1 cellular context compared by ENCODE assay signal in genomic region chr11:65386307-65387081, GRCh38.
TF ChIP-seq lines count a peak whose summit lies in the region.

Gene FRMD8 (plus strand): TSS chr11:65386637. CDS start chr11:65387037, 400 bp downstream.

TF ChIP-seq in HEK293, 187 proteins besides CTCF, POLR2A, EP300 and RAD21 (continued from another document and continues in another):
- TF ChIP-seq ZNF518A (tag by site-specific recombination; conservative IDR thresholded peaks at IDR 0.05; ENCODE audit: low read depth) (no peak), ZNF501 (tag by site-specific recombination; IDR thresholded peaks at IDR 0.05) (0 out of 2 replicates have a peak, but pooled peaks have one; percentile 32), ZXDB (tag by site-specific recombination; IDR thresholded peaks at IDR 0.05) (peak; percentile 25; the same call in 1 of the 2 replicates), ZBTB6 (tag by site-specific recombination; IDR thresholded peaks at IDR 0.05) (no peak), ZNF768 (tag by site-specific recombination; IDR thresholded peaks at IDR 0.05) (no peak), ZNF426 (tag by site-specific recombination; IDR thresholded peaks at IDR 0.05) (no peak), ZNF777 (tag by site-specific recombination; IDR thresholded peaks at IDR 0.05; ENCODE audit: borderline replicate concordance) (no peak), ZNF398 (tag by site-specific recombination; IDR thresholded peaks at IDR 0.05) (no peak), ZNF701 (tag by site-specific recombination; IDR thresholded peaks at IDR 0.05) (no peak), ZSCAN4 (tag by site-specific recombination; IDR thresholded peaks at IDR 0.05) (no peak), MYNN (tag by site-specific recombination; IDR thresholded peaks at IDR 0.05; ENCODE audit: borderline replicate concordance) (no peak), KLF7 (tag by site-specific recombination; IDR thresholded peaks at IDR 0.05; ENCODE audit: borderline replicate concordance) (no peak), ZNF138 (tag by site-specific recombination; IDR thresholded peaks at IDR 0.05; ENCODE audit: borderline replicate concordance) (no peak), ZNF404 (tag by site-specific recombination; IDR thresholded peaks at IDR 0.05) (no peak), SP7 (tag by site-specific recombination; IDR thresholded peaks at IDR 0.05) (0 out of 2 replicates have a peak, but pooled peaks have one; percentile 20), ZNF677 (tag by site-specific recombination; IDR thresholded peaks at IDR 0.05) (no peak), ZNF121 (tag by site-specific recombination; IDR thresholded peaks at IDR 0.05) (no peak), ZNF530 (tag by site-specific recombination; IDR thresholded peaks at IDR 0.05; ENCODE audit: low read depth) (no peak), ZNF248 (tag by site-specific recombination; IDR thresholded peaks at IDR 0.05) (no peak), ZNF239 (tag by site-specific recombination; IDR thresholded peaks at IDR 0.05) (no peak), ZNF76 (tag by site-specific recombination; IDR thresholded peaks at IDR 0.05; ENCODE audit: borderline replicate concordance, low read depth) (no peak), ZNF670 (tag by site-specific recombination; IDR thresholded peaks at IDR 0.05; ENCODE audit: low read depth) (no peak), ZBTB21 (tag by site-specific recombination; IDR thresholded peaks at IDR 0.05) (no peak), ZNF155 (tag by site-specific recombination; IDR thresholded peaks at IDR 0.05) (no peak), ZNF148 (tag by site-specific recombination; IDR thresholded peaks at IDR 0.05; ENCODE audit: borderline replicate concordance) (no peak), BCL11B (tag by site-specific recombination; IDR thresholded peaks at IDR 0.05; ENCODE audit: low read depth) (no peak; the same call in 1 of the 2 replicates), ZNF514 (tag by site-specific recombination; IDR thresholded peaks at IDR 0.05) (no peak), ATF2 (tag by site-specific recombination; IDR thresholded peaks at IDR 0.05; ENCODE audit: low read depth) (no peak), ZNF391 (tag by site-specific recombination; IDR thresholded peaks at IDR 0.05; ENCODE audit: borderline replicate concordance, low read depth) (peak; percentile 31; the same call in 1 of the 2 replicates), SETDB1 (IDR thresholded peaks at IDR 0.05; ENCODE audit: insufficient read length, low read length) (no peak), ZNF37A (tag by site-specific recombination; IDR thresholded peaks at IDR 0.05) (no peak), YY2 (tag by site-specific recombination; IDR thresholded peaks at IDR 0.05) (no peak), ZSCAN16 (tag by site-specific recombination; IDR thresholded peaks at IDR 0.05) (no peak), ZNF174 (tag by site-specific recombination; IDR thresholded peaks at IDR 0.05) (no peak), ZNF488 (tag by site-specific recombination; IDR thresholded peaks at IDR 0.05) (no peak), GFI1B (tag by site-specific recombination; IDR thresholded peaks at IDR 0.05) (no peak), ZNF324 (tag by site-specific recombination; IDR thresholded peaks at IDR 0.05) (no peak), ZBTB20 (tag by site-specific recombination; IDR thresholded peaks at IDR 0.05) (0 out of 2 replicates have a peak, but pooled peaks have one; percentile 22), ZNF19 (tag by site-specific recombination; IDR thresholded peaks at IDR 0.05; ENCODE audit: low read depth) (no peak), KLF1 (tag by site-specific recombination; IDR thresholded peaks at IDR 0.05) (no peak), ZNF133 (tag by site-specific recombination; IDR thresholded peaks at IDR 0.05) (no peak), MZF1 (tag by site-specific recombination; IDR thresholded peaks at IDR 0.05; ENCODE audit: borderline replicate concordance) (no peak)
- TF ChIP-seq, protein P1, sequence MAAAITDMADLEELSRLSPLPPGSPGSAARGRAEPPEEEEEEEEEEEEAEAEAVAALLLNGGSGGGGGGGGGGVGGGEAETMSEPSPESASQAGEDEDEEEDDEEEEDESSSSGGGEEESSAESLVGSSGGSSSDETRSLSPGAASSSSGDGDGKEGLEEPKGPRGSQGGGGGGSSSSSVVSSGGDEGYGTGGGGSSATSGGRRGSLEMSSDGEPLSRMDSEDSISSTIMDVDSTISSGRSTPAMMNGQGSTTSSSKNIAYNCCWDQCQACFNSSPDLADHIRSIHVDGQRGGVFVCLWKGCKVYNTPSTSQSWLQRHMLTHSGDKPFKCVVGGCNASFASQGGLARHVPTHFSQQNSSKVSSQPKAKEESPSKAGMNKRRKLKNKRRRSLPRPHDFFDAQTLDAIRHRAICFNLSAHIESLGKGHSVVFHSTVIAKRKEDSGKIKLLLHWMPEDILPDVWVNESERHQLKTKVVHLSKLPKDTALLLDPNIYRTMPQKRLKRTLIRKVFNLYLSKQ (tag by site-specific recombination; IDR thresholded peaks at IDR 0.05; ENCODE audit: borderline replicate concordance): no peak
- TF ChIP-seq, protein P2, sequence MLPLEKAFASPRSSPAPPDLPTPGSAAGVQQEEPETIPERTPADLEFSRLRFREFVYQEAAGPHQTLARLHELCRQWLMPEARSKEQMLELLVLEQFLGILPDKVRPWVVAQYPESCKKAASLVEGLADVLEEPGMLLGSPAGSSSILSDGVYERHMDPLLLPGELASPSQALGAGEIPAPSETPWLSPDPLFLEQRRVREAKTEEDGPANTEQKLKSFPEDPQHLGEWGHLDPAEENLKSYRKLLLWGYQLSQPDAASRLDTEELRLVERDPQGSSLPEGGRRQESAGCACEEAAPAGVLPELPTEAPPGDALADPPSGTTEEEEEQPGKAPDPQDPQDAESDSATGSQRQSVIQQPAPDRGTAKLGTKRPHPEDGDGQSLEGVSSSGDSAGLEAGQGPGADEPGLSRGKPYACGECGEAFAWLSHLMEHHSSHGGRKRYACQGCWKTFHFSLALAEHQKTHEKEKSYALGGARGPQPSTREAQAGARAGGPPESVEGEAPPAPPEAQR (tag by site-specific recombination; IDR thresholded peaks at IDR 0.05): no peak
- TF ChIP-seq, protein P3, sequence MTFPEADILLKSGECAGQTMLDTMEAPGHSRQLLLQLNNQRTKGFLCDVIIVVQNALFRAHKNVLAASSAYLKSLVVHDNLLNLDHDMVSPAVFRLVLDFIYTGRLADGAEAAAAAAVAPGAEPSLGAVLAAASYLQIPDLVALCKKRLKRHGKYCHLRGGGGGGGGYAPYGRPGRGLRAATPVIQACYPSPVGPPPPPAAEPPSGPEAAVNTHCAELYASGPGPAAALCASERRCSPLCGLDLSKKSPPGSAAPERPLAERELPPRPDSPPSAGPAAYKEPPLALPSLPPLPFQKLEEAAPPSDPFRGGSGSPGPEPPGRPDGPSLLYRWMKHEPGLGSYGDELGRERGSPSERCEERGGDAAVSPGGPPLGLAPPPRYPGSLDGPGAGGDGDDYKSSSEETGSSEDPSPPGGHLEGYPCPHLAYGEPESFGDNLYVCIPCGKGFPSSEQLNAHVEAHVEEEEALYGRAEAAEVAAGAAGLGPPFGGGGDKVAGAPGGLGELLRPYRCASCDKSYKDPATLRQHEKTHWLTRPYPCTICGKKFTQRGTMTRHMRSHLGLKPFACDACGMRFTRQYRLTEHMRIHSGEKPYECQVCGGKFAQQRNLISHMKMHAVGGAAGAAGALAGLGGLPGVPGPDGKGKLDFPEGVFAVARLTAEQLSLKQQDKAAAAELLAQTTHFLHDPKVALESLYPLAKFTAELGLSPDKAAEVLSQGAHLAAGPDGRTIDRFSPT (tag by site-specific recombination; IDR thresholded peaks at IDR 0.05): peak; percentile 39; the same call in 1 of the 2 replicates
